ENCODE assay signal across 18 cellular contexts in genomic region chr12:132872073-132872855, GRCh38. TPM values are rescaled to one million over a fixed set of nuclear protein-coding genes. Genes with fewer than 3 reads are reported as not detected.
A peak's percentile ranks its signal among the peaks of the same experiment; 100 is the strongest.
DNase-seq lines count a peak whose midpoint lies in the region; ATAC-seq and TF ChIP-seq lines count a peak whose summit lies in the region.
"Had no signal": no experiment of that assay in that cellular context is flagged by ENCODE, and none has a peak within 500 bp of the region (broad histone marks: within the 10 kb centered on the region; RNA-seq: fewer than 3 reads in every experiment).

No MANE protein-coding gene starts in this region.

- no peak for DNase-seq in activated CD4-positive, alpha-beta T cell treated with anti-CD3 and anti-CD28 coated beads, Interleukin-2, amount 10 ng/mL, durations not matched to agents 7 days and 5 days
- DNase-seq in activated CD4-positive, alpha-beta T cell treated with anti-CD3 and anti-CD28 coated beads for 4 hours = no peak
- DNase-seq in T-helper 17 cell (no peak), chondrocyte (ENCODE audit: low spot score) (no peak), osteocyte (ENCODE audit: extremely low spot score, unreplicated experiment) (no peak)
- no peak for DNase-seq in stimulated activated effector memory CD8-positive, alpha-beta T cell treated with anti-CD3 and anti-CD28 coated beads, Interleukin-12 subunit alpha, Interleukin-12 subunit beta, amount 100 ng/mL, for 72 hours (ENCODE audit: low spot score in 2 of 2)
- DNase-seq: brain microvascular endothelial cell; DMS153; foreskin fibroblast; GDM1; hypothalamus; NCI-H1436 treated with DMSO at 0.1 percent for 48 hours; stimulated activated naive CD4-positive, alpha-beta T cell treated with Interleukin-2 at 50 U/mL for 16 hours; WERI-Rb-1 had no signal

- H3K27me3 Mint-ChIP-seq in activated CD4-positive, alpha-beta T cell treated with anti-CD3 and anti-CD28 coated beads, Interleukin-2, amount 10 ng/mL, durations not matched to agents 7 days and 5 days = no peaks in the 10 kb centered on the region
- H3K27me3 Mint-ChIP-seq in T-helper 17 cell (no peaks in the 10 kb centered on the region), chondrocyte (ENCODE audit: low read depth) (no peaks in the 10 kb centered on the region), osteocyte (ENCODE audit: unreplicated experiment) (no peaks in the 10 kb centered on the region)

- POLR2A ChIA-PET in activated CD4-positive, alpha-beta T cell treated with anti-CD3 and anti-CD28 coated beads, Interleukin-2, amount 10 ng/mL, durations not matched to agents 7 days and 5 days (lab: Charles Lee) = no interaction called here

- H3K36me3 Mint-ChIP-seq in activated CD4-positive, alpha-beta T cell treated with anti-CD3 and anti-CD28 coated beads, Interleukin-2, amount 10 ng/mL, durations not matched to agents 7 days and 5 days (ENCODE audit: low read depth) = peaks cover 63% of the 10 kb centered on the region
- H3K36me3 Mint-ChIP-seq in T-helper 17 cell (ENCODE audit: low read depth) = peaks cover 7% of the 10 kb centered on the region
- H3K36me3 Mint-ChIP-seq in chondrocyte (ENCODE audit: low read depth) = peaks cover 40% of the 10 kb centered on the region
- peaks cover 85% of the 10 kb centered on the region for H3K36me3 Mint-ChIP-seq in stimulated activated effector memory CD8-positive, alpha-beta T cell treated with anti-CD3 and anti-CD28 coated beads, Interleukin-12 subunit alpha, Interleukin-12 subunit beta, amount 100 ng/mL, for 72 hours
- H3K36me3 Mint-ChIP-seq in osteocyte (ENCODE audit: unreplicated experiment) = peaks cover 49% of the 10 kb centered on the region

- no peaks in the 10 kb centered on the region for H3K9me3 Mint-ChIP-seq in activated CD4-positive, alpha-beta T cell treated with anti-CD3 and anti-CD28 coated beads, Interleukin-2, amount 10 ng/mL, durations not matched to agents 7 days and 5 days
- H3K9me3 Mint-ChIP-seq in chondrocyte (ENCODE audit: low read depth) (no peaks in the 10 kb centered on the region), osteocyte (ENCODE audit: unreplicated experiment) (no peaks in the 10 kb centered on the region)
- H3K9me3 Mint-ChIP-seq in stimulated activated effector memory CD8-positive, alpha-beta T cell treated with anti-CD3 and anti-CD28 coated beads, Interleukin-12 subunit alpha, Interleukin-12 subunit beta, amount 100 ng/mL, for 72 hours = no peaks in the 10 kb centered on the region

- no peak for TF ChIP-seq CTCF in chondrocyte (IDR thresholded peaks at IDR 0.05)
- no peak for TF ChIP-seq CTCF in osteocyte (IDR thresholded peaks at IDR 0.05)

- H3K4me3 Mint-ChIP-seq in activated CD4-positive, alpha-beta T cell treated with anti-CD3 and anti-CD28 coated beads, Interleukin-2, amount 10 ng/mL, durations not matched to agents 7 days and 5 days = peak overlapping the region; percentile 55
- H3K4me3 Mint-ChIP-seq in T-helper 17 cell = no peak overlapping the region
- H3K4me3 Mint-ChIP-seq in chondrocyte (ENCODE audit: unreplicated experiment) = no peak overlapping the region
- peak overlapping the region; percentile 9 for H3K4me3 Mint-ChIP-seq in stimulated activated effector memory CD8-positive, alpha-beta T cell treated with anti-CD3 and anti-CD28 coated beads, Interleukin-12 subunit alpha, Interleukin-12 subunit beta, amount 100 ng/mL, for 72 hours
- no peak overlapping the region for H3K4me3 Mint-ChIP-seq in osteocyte (ENCODE audit: unreplicated experiment)

- no peaks in the 10 kb centered on the region for H3K9me3 ChIP-seq in T-helper 17 cell (ENCODE audit: control insufficient read depth, low read length, poor library complexity, severe bottlenecking)
- H3K9me3 ChIP-seq: HAP-1 had no signal

- H3K27ac Mint-ChIP-seq in activated CD4-positive, alpha-beta T cell treated with anti-CD3 and anti-CD28 coated beads, Interleukin-2, amount 10 ng/mL, durations not matched to agents 7 days and 5 days = peak overlapping the region; percentile 92
- H3K27ac Mint-ChIP-seq in T-helper 17 cell (peak overlapping the region; percentile 57), chondrocyte (ENCODE audit: unreplicated experiment) (peak overlapping the region; percentile 13), osteocyte (ENCODE audit: unreplicated experiment) (no peak overlapping the region)
- peak overlapping the region; percentile 40 for H3K27ac Mint-ChIP-seq in stimulated activated effector memory CD8-positive, alpha-beta T cell treated with anti-CD3 and anti-CD28 coated beads, Interleukin-12 subunit alpha, Interleukin-12 subunit beta, amount 100 ng/mL, for 72 hours

- CTCF ChIA-PET in activated CD4-positive, alpha-beta T cell treated with anti-CD3 and anti-CD28 coated beads, Interleukin-2, amount 10 ng/mL, durations not matched to agents 7 days and 5 days (lab: Charles Lee) = interaction anchor here (1.3 kb wide), 1 partner anchor 9 kb away, joined by 4 read pairs; no protein-coding TSS in a partner anchor

- ATAC-seq in T-helper 17 cell (no peak), HG03280 (IDR thresholded peaks at IDR 0.05; ENCODE audit: unreplicated experiment) (no peak), HG03025 (IDR thresholded peaks at IDR 0.05; ENCODE audit: low FRiP score, unreplicated experiment) (no peak)
- no peak for ATAC-seq in stimulated activated effector memory CD8-positive, alpha-beta T cell treated with anti-CD3 and anti-CD28 coated beads, Interleukin-12 subunit alpha, Interleukin-12 subunit beta, amount 100 ng/mL, for 72 hours
- ATAC-seq: Right ventricle myocardium inferior had no signal

- H3K4me1 Mint-ChIP-seq in activated CD4-positive, alpha-beta T cell treated with anti-CD3 and anti-CD28 coated beads, Interleukin-2, amount 10 ng/mL, durations not matched to agents 7 days and 5 days = peaks cover 41% of the 10 kb centered on the region
- peaks cover 9% of the 10 kb centered on the region for H3K4me1 Mint-ChIP-seq in T-helper 17 cell
- peaks cover under 1% of the 10 kb centered on the region for H3K4me1 Mint-ChIP-seq in chondrocyte (ENCODE audit: low read depth)
- H3K4me1 Mint-ChIP-seq in stimulated activated effector memory CD8-positive, alpha-beta T cell treated with anti-CD3 and anti-CD28 coated beads, Interleukin-12 subunit alpha, Interleukin-12 subunit beta, amount 100 ng/mL, for 72 hours = peaks cover 10% of the 10 kb centered on the region
- no peaks in the 10 kb centered on the region for H3K4me1 Mint-ChIP-seq in osteocyte (ENCODE audit: unreplicated experiment)

RNA-seq across cellular contexts. Expression of gene CHFR, which starts 15.1 kb away (rescaled TPM):
- total RNA-seq in activated CD4-positive, alpha-beta T cell treated with anti-CD3 and anti-CD28 coated beads, Interleukin-2, amount 10 ng/mL, durations not matched to agents 7 days and 5 days = 10 to 100 TPM; 71.4 to 88.9 TPM
- total RNA-seq in T-helper 17 cell (10 to 100 TPM; 91.5 to 94.5 TPM), chondrocyte (49.6 to 58.9 TPM (median 56.2 TPM) in 3 replicates), osteocyte (58.4 and 63.3 TPM in 2 replicates)

RNA-seq across cellular contexts. Expression of gene GOLGA3, which starts 43.6 kb away (rescaled TPM):
- 10 to 100 TPM; 43.9 to 51.4 TPM for total RNA-seq in activated CD4-positive, alpha-beta T cell treated with anti-CD3 and anti-CD28 coated beads, Interleukin-2, amount 10 ng/mL, durations not matched to agents 7 days and 5 days
- total RNA-seq in T-helper 17 cell (10 to 100 TPM; 44.0 to 45.4 TPM), chondrocyte (144 to 199 TPM (median 148 TPM) in 3 replicates), osteocyte (104 and 114 TPM in 2 replicates)

Comparison
In these comparisons a context has a peak if more than half of its experiments do, and no peak if none do; other contexts are left out.
1. H3K4me3 Mint-ChIP-seq: peak in activated CD4-positive, alpha-beta T cell treated with anti-CD3 and anti-CD28 coated beads, Interleukin-2, amount 10 ng/mL, durations not matched to agents 7 days and 5 days (single experiment) and stimulated activated effector memory CD8-positive, alpha-beta T cell treated with anti-CD3 and anti-CD28 coated beads, Interleukin-12 subunit alpha, Interleukin-12 subunit beta, amount 100 ng/mL, for 72 hours (single experiment); none in T-helper 17 cell (single experiment), chondrocyte (single experiment) and osteocyte (single experiment).